ENCODE assay signal across 20 cellular contexts in genomic region chr16:52254753-52255152, GRCh38.
DNase-seq lines count a peak whose midpoint lies in the region; FAIRE-seq and TF ChIP-seq lines count a peak whose summit lies in the region.
"Had no signal": no experiment of that assay in that cellular context is flagged by ENCODE, and none has a peak within 500 bp of the region (broad histone marks: within the 10 kb centered on the region; RNA-seq: fewer than 3 reads in every experiment).

No MANE protein-coding gene starts in this region.

- peak; percentile 25 for DNase-seq in A673 (ENCODE audit: low spot score)
- DNase-seq in bronchial epithelial cell (ENCODE audit: low read depth), result peak; percentile 83
- DNase-seq in keratinocyte (ENCODE audit: low read depth, low spot score), result no peak
- peak; percentile 1 for DNase-seq in putamen (ENCODE audit: low spot score)
- no peak for DNase-seq in activated naive CD8-positive, alpha-beta T cell treated with anti-CD3 and anti-CD28 coated beads for 36 hours
- no peak for DNase-seq in SIG-M5 treated with dmso at 0.1 percent for 504 hours (lab: John Stamatoyannopoulos, UW; ENCODE audit: unreplicated experiment)
- no peak for DNase-seq in H7
- DNase-seq: CD4-positive, alpha-beta memory T cell; DMS53; NCI-H1105 treated with DMSO at 0.1 percent for 48 hours; NCI-H1694; NCI-H510A; NCI-H748 treated with DMSO at 0.1 percent for 48 hours; OCI-M1; SIG-M5 had no signal

- no peaks in the 10 kb centered on the region for H3K36me3 Mint-ChIP-seq in activated naive CD8-positive, alpha-beta T cell treated with anti-CD3 and anti-CD28 coated beads for 36 hours
- H3K36me3 Mint-ChIP-seq: CD4-positive, alpha-beta memory T cell had no signal

- intact Hi-C loops in A673 (cut with micrococcal nuclease; ENCODE audit: unreplicated experiment), result no loop called here

- CTCF ChIA-PET in A673 (lab: Charles Lee), result no interaction called here

- no peaks in the 10 kb centered on the region for H3K79me2 ChIP-seq in keratinocyte (ENCODE audit: control insufficient read depth, insufficient read depth, low read length)

- H3K9me3 ChIP-seq in A673 (ENCODE audit: low read depth, low read length, poor library complexity, severe bottlenecking) (no peaks in the 10 kb centered on the region), keratinocyte (ENCODE audit: control insufficient read depth, low read depth, low read length) (no peaks in the 10 kb centered on the region)
- H3K9me3 ChIP-seq: BLaER1 had no signal

- H3K27me3 Mint-ChIP-seq in activated naive CD8-positive, alpha-beta T cell treated with anti-CD3 and anti-CD28 coated beads for 36 hours, result no peaks in the 10 kb centered on the region
- H3K27me3 Mint-ChIP-seq: CD4-positive, alpha-beta memory T cell had no signal

- H3K27me3 ChIP-seq in A673 (replicated peaks; ENCODE audit: insufficient read depth, low read depth, low read length, poor library complexity) (no peaks in the 10 kb centered on the region), bronchial epithelial cell (ENCODE audit: control insufficient read depth, insufficient read depth, low read length) (no peaks in the 10 kb centered on the region), keratinocyte (ENCODE audit: control insufficient read depth, extremely low read depth, insufficient read depth, low read length) (no peaks in the 10 kb centered on the region), H7 (ENCODE audit: control insufficient read depth, insufficient read depth, low read length) (no peaks in the 10 kb centered on the region)
- H3K27me3 ChIP-seq: BLaER1 had no signal

- dilution Hi-C loops in keratinocyte (cut with MboI; ENCODE audit: extremely low pct_ligation_motif_present, low sequenced_read_pairs), result no loop called here

- no peak overlapping the region for H3K27ac ChIP-seq in A673 (ENCODE audit: low read depth, low read length, poor library complexity, severe bottlenecking)
- no peak overlapping the region for H3K27ac ChIP-seq in keratinocyte (ENCODE audit: control insufficient read depth, insufficient read depth, low read length)
- H3K27ac ChIP-seq: BLaER1 had no signal

- H3K9me1 ChIP-seq in keratinocyte (ENCODE audit: control insufficient read depth, extremely low read depth, insufficient read depth, low read length), result no peaks in the 10 kb centered on the region

- no peak overlapping the region for H2AFZ ChIP-seq in keratinocyte (ENCODE audit: control insufficient read depth, low read length)

- TF ChIP-seq CTCF in A673 (conservative IDR thresholded peaks at IDR 0.05; ENCODE audit: low read depth, low read length), result no peak
- no peak for TF ChIP-seq CTCF in bronchial epithelial cell (IDR thresholded peaks at IDR 0.05; ENCODE audit: insufficient read depth, low read length, severe bottlenecking)
- no peak for TF ChIP-seq CTCF in keratinocyte (optimal IDR thresholded peaks at IDR 0.05 in 1 of 3, IDR thresholded peaks at IDR 0.05 in 1 of 3, conservative IDR thresholded peaks at IDR 0.05 in 1 of 3; ENCODE audit: extremely low read depth in 1 of 3, insufficient read depth in 2 of 3, low read length in 3 of 3)

- H3K4me2 ChIP-seq in keratinocyte (ENCODE audit: control insufficient read depth, extremely low read depth, insufficient read depth, low read depth, low read length), result peak overlapping the region; percentile 4
- H3K4me2 ChIP-seq: BLaER1 had no signal

- H3K4me3 ChIP-seq in A673 (ENCODE audit: low read depth, low read length, poor library complexity, severe bottlenecking) (no peak overlapping the region), bronchial epithelial cell (ENCODE audit: low read depth, low read length) (no peak overlapping the region), keratinocyte (ENCODE audit: control insufficient read depth in 2 of 3, extremely low read depth in 1 of 3, insufficient read depth in 2 of 3, low read depth in 1 of 3, low read length in 3 of 3) (no peak overlapping the region), H7 (ENCODE audit: insufficient read depth, low read depth, low read length) (no peak overlapping the region)
- H3K4me3 ChIP-seq: BLaER1, K562 had no signal

- H3K36me3 ChIP-seq in A673 (ENCODE audit: insufficient read depth, low read length, poor library complexity, severe bottlenecking), result no peaks in the 10 kb centered on the region
- H3K36me3 ChIP-seq in bronchial epithelial cell (ENCODE audit: control insufficient read depth, insufficient read depth, low read length), result no peaks in the 10 kb centered on the region
- no peaks in the 10 kb centered on the region for H3K36me3 ChIP-seq in keratinocyte (ENCODE audit: control insufficient read depth in 2 of 2, extremely low read depth in 1 of 2, insufficient read depth in 2 of 2, low read length in 2 of 2)
- H3K36me3 ChIP-seq in H7 (replicated peaks; ENCODE audit: control insufficient read depth, insufficient read depth, low read length), result no peaks in the 10 kb centered on the region
- H3K36me3 ChIP-seq: BLaER1 had no signal

- BruUV-seq in A673 (replicated peaks; lab: Mats Ljungman, UMichigan), result no TSS peak

- POLR2A ChIA-PET in A673 (lab: Charles Lee; ENCODE audit: low non-redundant PET), result no interaction called here

- no peak overlapping the region for H3K27ac Mint-ChIP-seq in activated naive CD8-positive, alpha-beta T cell treated with anti-CD3 and anti-CD28 coated beads for 36 hours
- H3K27ac Mint-ChIP-seq: CD4-positive, alpha-beta memory T cell had no signal

- H3K4me3 Mint-ChIP-seq in activated naive CD8-positive, alpha-beta T cell treated with anti-CD3 and anti-CD28 coated beads for 36 hours, result no peak overlapping the region
- H3K4me3 Mint-ChIP-seq: CD4-positive, alpha-beta memory T cell had no signal

- FAIRE-seq in bronchial epithelial cell (lab: Jason Lieb, UNC) (no peak), keratinocyte (lab: Jason Lieb, UNC) (peak; percentile 39)
- FAIRE-seq: A204.1, GM12891, GM18507, K562 had no signal

- H3K4me1 Mint-ChIP-seq in activated naive CD8-positive, alpha-beta T cell treated with anti-CD3 and anti-CD28 coated beads for 36 hours, result no peaks in the 10 kb centered on the region
- H3K4me1 Mint-ChIP-seq: CD4-positive, alpha-beta memory T cell had no signal

- H3K4me1 ChIP-seq in A673 (ENCODE audit: insufficient read depth, low read length, poor library complexity, severe bottlenecking), result peaks cover 9% of the 10 kb centered on the region
- H3K4me1 ChIP-seq in keratinocyte (ENCODE audit: control insufficient read depth, extremely low read depth, insufficient read depth, low read length), result peaks cover 20% of the 10 kb centered on the region
- H3K4me1 ChIP-seq: BLaER1 had no signal

- H3K9ac ChIP-seq in keratinocyte (ENCODE audit: control insufficient read depth, extremely low read depth, insufficient read depth, low read length), result no peak overlapping the region
- H3K9ac ChIP-seq: BLaER1 had no signal

- H4K20me1 ChIP-seq in keratinocyte (ENCODE audit: control insufficient read depth, extremely low read depth, insufficient read depth, low read length), result no peaks in the 10 kb centered on the region
- H4K20me1 ChIP-seq: BLaER1 had no signal

- H3K9me3 Mint-ChIP-seq in activated naive CD8-positive, alpha-beta T cell treated with anti-CD3 and anti-CD28 coated beads for 36 hours, result no peaks in the 10 kb centered on the region

Comparison
In these comparisons a context has a peak if more than half of its experiments do, and no peak if none do; other contexts are left out.
1. DNase-seq: peak in A673 (single experiment), bronchial epithelial cell (single experiment) and putamen (single experiment); none in keratinocyte (single experiment), activated naive CD8-positive, alpha-beta T cell treated with anti-CD3 and anti-CD28 coated beads for 36 hours (single experiment), SIG-M5 treated with dmso at 0.1 percent for 504 hours (single experiment) and H7 (single experiment).